Comparison of ENCODE assay signal across 27 cellular contexts in genomic region chr2:178257127-178257526, GRCh38.
"Had no signal": no experiment of that assay in that cellular context is flagged by ENCODE, and none has a peak within 500 bp of the region (broad histone marks: within the 10 kb centered on the region; RNA-seq: fewer than 3 reads in every experiment).

No MANE protein-coding gene starts in this region.

- ATAC-seq: activated CD4-positive, alpha-beta T cell treated with anti-CD3 and anti-CD28 coated beads for 36 hours; activated CD4-positive, CD25-positive, alpha-beta regulatory T cell treated with anti-CD3 and anti-CD28 coated beads, Interleukin-2, amount 50 U/mL, for 24 hours; activated naive CD4-positive, alpha-beta T cell treated with anti-CD3 and anti-CD28 coated beads, Interleukin-2, amount 50 U/mL, for 72 hours; activated T-cell treated with anti-CD3 and anti-CD28 coated beads, Interleukin-2, amount 50 U/mL, for 4 hours; body of pancreas had no signal

- H3K9me3 ChIP-seq: adrenal gland, body of pancreas, breast epithelium had no signal

- H3K9ac ChIP-seq: KMS-11 had no signal

- H3K27ac ChIP-seq: adrenal gland, body of pancreas, breast epithelium, KMS-11, SK-N-MC had no signal

- FAIRE-seq: astrocyte had no signal

- H3K4me1 ChIP-seq: adrenal gland, body of pancreas, breast epithelium had no signal

- H3K36me3 ChIP-seq: adrenal gland, breast epithelium had no signal

- H3K27me3 ChIP-seq: adrenal gland, body of pancreas, breast epithelium had no signal

- H3K4me2 ChIP-seq: KMS-11 had no signal

- DNase-seq: activated CD4-positive, alpha-beta T cell treated with anti-CD3 and anti-CD28 coated beads for 36 hours; activated CD4-positive, alpha-beta T cell treated with anti-CD3 and anti-CD28 coated beads, Interleukin-2, amount 10 ng/mL, durations not matched to agents 7 days and 5 days; activated CD4-positive, alpha-beta T cell treated with anti-CD3 and anti-CD28 coated beads, Interleukin-2, amount 50 U/mL, for 48 hours; activated CD8-positive, alpha-beta memory T cell treated with anti-CD3 and anti-CD28 coated beads, Interleukin-2, amount 50 U/mL, for 4 hours; activated gamma-delta T cell treated with Interleukin-2 at 50 U/mL for 16 hours; activated naive CD4-positive, alpha-beta T cell treated with anti-CD3 and anti-CD28 coated beads for 36 hours; activated T-cell treated with anti-CD3 and anti-CD28 coated beads for 4 hours; activated T-cell treated with anti-CD3 and anti-CD28 coated beads, Interleukin-2, amount 50 U/mL, for 4 hours; adrenal gland; body of pancreas; MM.1S; MV-4-11; NCI-H1092; NCI-H1436 treated with DMSO at 0.1 percent for 48 hours; NCI-H1694 treated with DMSO at 0.1 percent for 48 hours; NCI-H2029; NCI-H2107; NCI-H510A; NCI-H748 treated with DMSO at 0.1 percent for 48 hours; NK-92 treated with Interleukin-12 subunit alpha and Interleukin-12 subunit beta, amount 100 ng/mL, for 24 hours; Right ventricle myocardium superior had no signal

- H3K4me3 ChIP-seq: adrenal gland, body of pancreas, breast epithelium, SK-N-MC had no signal
